In genomic region chr11:121452609-121453150, GRCh38 we compare ENCODE assay signal across 8 cellular contexts.
DNase-seq lines count a peak whose midpoint lies in the region; ATAC-seq and TF ChIP-seq lines count a peak whose summit lies in the region.

Gene SORL1-AS1, minus strand, starts transcription at chr11:121452967.

- DNase-seq in Caco-2 (peak in 1 of 2 experiments; percentile 59), NCI-H1105 (lab: John Stamatoyannopoulos, UW) (peak; percentile 61), fibroblast of pulmonary artery (ENCODE audit: low read depth) (no peak), progenitor cell of endocrine pancreas (ENCODE audit: low spot score, unreplicated experiment) (no peak), NCI-H187 treated with DMSO at 0.1 percent for 48 hours (lab: John Stamatoyannopoulos, UW) (no peak), RKO (ENCODE audit: low spot score) (no peak)
- DNase-seq in activated T-cell treated with anti-CD3 and anti-CD28 coated beads, Interleukin-2, amount 50 U/mL, for 24 hours, result peak; percentile 78

- H3K27ac Mint-ChIP-seq in Caco-2 (ENCODE audit: unreplicated experiment) (peak within 1 kb of the TSS; percentile 58), progenitor cell of endocrine pancreas (peak within 1 kb of the TSS; percentile 95)
- H3K27ac Mint-ChIP-seq in activated T-cell treated with anti-CD3 and anti-CD28 coated beads, Interleukin-2, amount 50 U/mL, for 24 hours, result peak within 1 kb of the TSS; percentile 95

- H3K4me3 ChIP-seq in Caco-2 (ENCODE audit: low read depth, low read length) (peak within 1 kb of the TSS; percentile 47), fibroblast of pulmonary artery (replicated peaks; ENCODE audit: low read depth, low read length) (peak within 1 kb of the TSS; percentile 42)

- intact Hi-C loops in Caco-2 (cut with micrococcal nuclease; ENCODE audit: unreplicated experiment), result loop anchor here (1.0 to 5.0 kb wide), 7 partner anchors 14 to 195 kb away; no protein-coding TSS in a partner anchor

- no peaks in the 10 kb centered on the region for H3K27me3 ChIP-seq in Caco-2 (replicated peaks; ENCODE audit: control insufficient read depth, insufficient read depth, low read length)

- H3K4me3 Mint-ChIP-seq in Caco-2 (ENCODE audit: unreplicated experiment), result peak within 1 kb of the TSS; percentile 90
- H3K4me3 Mint-ChIP-seq in activated T-cell treated with anti-CD3 and anti-CD28 coated beads, Interleukin-2, amount 50 U/mL, for 24 hours, result peak within 1 kb of the TSS; percentile 93
- peak within 1 kb of the TSS; percentile 95 for H3K4me3 Mint-ChIP-seq in progenitor cell of endocrine pancreas (ENCODE audit: low read depth)

- peak; percentile 18 for ATAC-seq in GM21723 (IDR thresholded peaks at IDR 0.05; ENCODE audit: unreplicated experiment)

- peaks cover 30% of the 10 kb centered on the region for H3K4me1 ChIP-seq in Caco-2

- H3K9me3 ChIP-seq in Caco-2, result no peaks in the 10 kb centered on the region

- no peaks in the 10 kb centered on the region for H3K27me3 Mint-ChIP-seq in Caco-2 (ENCODE audit: insufficient read depth, unreplicated experiment)
- no peaks in the 10 kb centered on the region for H3K27me3 Mint-ChIP-seq in activated T-cell treated with anti-CD3 and anti-CD28 coated beads, Interleukin-2, amount 50 U/mL, for 24 hours
- H3K27me3 Mint-ChIP-seq in progenitor cell of endocrine pancreas, result peaks cover 22% of the 10 kb centered on the region

- TF ChIP-seq CTCF in Caco-2 (IDR thresholded peaks at IDR 0.05; ENCODE audit: insufficient read depth in 1 of 2, low read depth in 1 of 2, low read length in 1 of 2, severe bottlenecking in 1 of 2, unreplicated experiment in 1 of 2) (no peak), fibroblast of pulmonary artery (IDR thresholded peaks at IDR 0.05; ENCODE audit: low read length, missing control alignments) (no peak), progenitor cell of endocrine pancreas (IDR thresholded peaks at IDR 0.05; ENCODE audit: unreplicated experiment) (no peak)

- CTCF ChIA-PET in Caco-2 (lab: Charles Lee), result interaction anchor here (0.7 to 2.0 kb wide), 4 partner anchors 25 to 206 kb away, joined by 3 to 8 read pairs (median 4); no protein-coding TSS in a partner anchor

- no peaks in the 10 kb centered on the region for H3K9me3 Mint-ChIP-seq in Caco-2 (ENCODE audit: unreplicated experiment)
- no peaks in the 10 kb centered on the region for H3K9me3 Mint-ChIP-seq in activated T-cell treated with anti-CD3 and anti-CD28 coated beads, Interleukin-2, amount 50 U/mL, for 24 hours
- H3K9me3 Mint-ChIP-seq in progenitor cell of endocrine pancreas (ENCODE audit: low read depth), result no peaks in the 10 kb centered on the region

- no TSS peak for BruUV-seq in Caco-2 (replicated peaks; lab: Mats Ljungman, UMichigan)

- POLR2A ChIA-PET in Caco-2 (lab: Charles Lee), result no interaction called here

- H3K4me1 Mint-ChIP-seq in Caco-2 (ENCODE audit: low read depth, unreplicated experiment), result peaks cover 28% of the 10 kb centered on the region
- H3K4me1 Mint-ChIP-seq in activated T-cell treated with anti-CD3 and anti-CD28 coated beads, Interleukin-2, amount 50 U/mL, for 24 hours (ENCODE audit: low read depth), result peaks cover 90% of the 10 kb centered on the region
- peaks cover 18% of the 10 kb centered on the region for H3K4me1 Mint-ChIP-seq in progenitor cell of endocrine pancreas (ENCODE audit: low read depth)

- H3K36me3 Mint-ChIP-seq in Caco-2 (ENCODE audit: insufficient read depth, unreplicated experiment), result no peaks in the 10 kb centered on the region
- H3K36me3 Mint-ChIP-seq in activated T-cell treated with anti-CD3 and anti-CD28 coated beads, Interleukin-2, amount 50 U/mL, for 24 hours (ENCODE audit: low read depth), result peaks cover 11% of the 10 kb centered on the region
- no peaks in the 10 kb centered on the region for H3K36me3 Mint-ChIP-seq in progenitor cell of endocrine pancreas (ENCODE audit: insufficient read depth)

- no peaks in the 10 kb centered on the region for H3K36me3 ChIP-seq in Caco-2 (ENCODE audit: control insufficient read depth, insufficient read depth, low read length)

Comparison
In these comparisons a context has a peak if more than half of its experiments do, and no peak if none do; other contexts are left out.
1. DNase-seq: peak in NCI-H1105 (single experiment) and activated T-cell treated with anti-CD3 and anti-CD28 coated beads, Interleukin-2, amount 50 U/mL, for 24 hours (single experiment); none in fibroblast of pulmonary artery (single experiment), progenitor cell of endocrine pancreas (single experiment), NCI-H187 treated with DMSO at 0.1 percent for 48 hours (single experiment) and RKO (single experiment).
2. Peak in every context shown above with its lines, with median percentiles within 50 percentile points of each other: H3K27ac Mint-ChIP-seq and H3K4me3 Mint-ChIP-seq.